1 cellular context compared by ENCODE assay signal in the genomic region with DNA sequence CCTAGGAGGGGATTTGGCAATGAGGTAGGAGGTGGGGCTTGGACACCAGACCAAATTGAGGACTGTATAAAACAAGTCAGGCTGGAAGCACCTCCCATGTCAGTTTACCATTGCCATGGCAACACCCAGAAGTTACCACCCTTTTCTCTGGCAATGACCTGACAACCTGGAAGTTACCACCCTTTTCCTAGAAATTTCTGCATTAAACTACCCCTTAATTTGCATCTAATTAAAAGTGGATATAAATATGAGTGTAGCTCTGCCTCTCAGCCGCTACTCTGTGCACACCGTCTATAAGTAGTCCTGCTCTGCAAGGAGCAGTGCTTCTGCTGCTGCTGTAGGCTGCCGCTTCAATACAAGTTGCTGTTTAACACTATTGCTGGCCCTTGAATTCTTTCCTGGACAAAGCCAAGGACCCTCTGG.
TF ChIP-seq lines count a peak whose summit lies in the region.

No MANE protein-coding gene starts in this region.

TF ChIP-seq in WTC11, 78 proteins besides CTCF, POLR2A, EP300 and RAD21 (continued from another document):
- TF ChIP-seq, protein P1, sequence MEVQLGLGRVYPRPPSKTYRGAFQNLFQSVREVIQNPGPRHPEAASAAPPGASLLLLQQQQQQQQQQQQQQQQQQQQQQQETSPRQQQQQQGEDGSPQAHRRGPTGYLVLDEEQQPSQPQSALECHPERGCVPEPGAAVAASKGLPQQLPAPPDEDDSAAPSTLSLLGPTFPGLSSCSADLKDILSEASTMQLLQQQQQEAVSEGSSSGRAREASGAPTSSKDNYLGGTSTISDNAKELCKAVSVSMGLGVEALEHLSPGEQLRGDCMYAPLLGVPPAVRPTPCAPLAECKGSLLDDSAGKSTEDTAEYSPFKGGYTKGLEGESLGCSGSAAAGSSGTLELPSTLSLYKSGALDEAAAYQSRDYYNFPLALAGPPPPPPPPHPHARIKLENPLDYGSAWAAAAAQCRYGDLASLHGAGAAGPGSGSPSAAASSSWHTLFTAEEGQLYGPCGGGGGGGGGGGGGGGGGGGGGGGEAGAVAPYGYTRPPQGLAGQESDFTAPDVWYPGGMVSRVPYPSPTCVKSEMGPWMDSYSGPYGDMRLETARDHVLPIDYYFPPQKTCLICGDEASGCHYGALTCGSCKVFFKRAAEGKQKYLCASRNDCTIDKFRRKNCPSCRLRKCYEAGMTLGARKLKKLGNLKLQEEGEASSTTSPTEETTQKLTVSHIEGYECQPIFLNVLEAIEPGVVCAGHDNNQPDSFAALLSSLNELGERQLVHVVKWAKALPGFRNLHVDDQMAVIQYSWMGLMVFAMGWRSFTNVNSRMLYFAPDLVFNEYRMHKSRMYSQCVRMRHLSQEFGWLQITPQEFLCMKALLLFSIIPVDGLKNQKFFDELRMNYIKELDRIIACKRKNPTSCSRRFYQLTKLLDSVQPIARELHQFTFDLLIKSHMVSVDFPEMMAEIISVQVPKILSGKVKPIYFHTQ (CRISPR knock-in tag; IDR thresholded peaks at IDR 0.05): no peak
- no peak for TF ChIP-seq ETV6 (CRISPR knock-in tag; IDR thresholded peaks at IDR 0.05)
- TF ChIP-seq, protein P2, sequence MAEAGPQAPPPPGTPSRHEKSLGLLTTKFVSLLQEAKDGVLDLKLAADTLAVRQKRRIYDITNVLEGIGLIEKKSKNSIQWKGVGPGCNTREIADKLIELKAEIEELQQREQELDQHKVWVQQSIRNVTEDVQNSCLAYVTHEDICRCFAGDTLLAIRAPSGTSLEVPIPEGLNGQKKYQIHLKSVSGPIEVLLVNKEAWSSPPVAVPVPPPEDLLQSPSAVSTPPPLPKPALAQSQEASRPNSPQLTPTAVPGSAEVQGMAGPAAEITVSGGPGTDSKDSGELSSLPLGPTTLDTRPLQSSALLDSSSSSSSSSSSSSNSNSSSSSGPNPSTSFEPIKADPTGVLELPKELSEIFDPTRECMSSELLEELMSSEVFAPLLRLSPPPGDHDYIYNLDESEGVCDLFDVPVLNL (CRISPR knock-in tag; IDR thresholded peaks at IDR 0.05; ENCODE audit: borderline replicate concordance, low read depth): no peak
- no peak for TF ChIP-seq ZNF138 (CRISPR knock-in tag; conservative IDR thresholded peaks at IDR 0.05)
- TF ChIP-seq MAX (CRISPR knock-in tag; IDR thresholded peaks at IDR 0.05): no peak
- TF ChIP-seq, protein P3, sequence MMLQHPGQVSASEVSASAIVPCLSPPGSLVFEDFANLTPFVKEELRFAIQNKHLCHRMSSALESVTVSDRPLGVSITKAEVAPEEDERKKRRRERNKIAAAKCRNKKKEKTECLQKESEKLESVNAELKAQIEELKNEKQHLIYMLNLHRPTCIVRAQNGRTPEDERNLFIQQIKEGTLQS (CRISPR knock-in tag; conservative IDR thresholded peaks at IDR 0.05): no peak
- TF ChIP-seq FOXP1 (CRISPR knock-in tag; IDR thresholded peaks at IDR 0.05; ENCODE audit: borderline replicate concordance): no peak
- TF ChIP-seq NR1H2 (CRISPR knock-in tag; IDR thresholded peaks at IDR 0.05): no peak
- TF ChIP-seq SMAD3 (CRISPR knock-in tag; IDR thresholded peaks at IDR 0.05; ENCODE audit: borderline replicate concordance): no peak
